In the genomic region with DNA sequence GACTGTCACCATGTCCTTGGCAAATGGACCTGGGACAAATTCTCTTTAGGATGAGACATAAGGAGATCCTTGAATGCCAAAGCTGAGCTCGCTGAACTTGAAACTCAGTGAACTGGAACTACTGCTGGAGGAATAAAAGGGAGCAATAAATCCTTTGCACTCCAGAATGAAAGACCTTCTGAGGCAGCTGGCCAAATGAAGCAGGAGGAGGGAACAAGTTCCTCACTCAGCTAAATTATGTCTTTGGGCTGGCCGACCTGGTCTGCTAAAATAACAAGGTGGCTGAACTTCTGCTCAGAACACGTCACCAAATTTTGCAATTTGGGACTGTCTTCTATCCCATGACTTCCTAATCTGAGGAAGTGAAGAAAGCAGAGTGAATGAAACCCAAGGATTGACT, we compare ENCODE assay signal across 11 cellular contexts.
A peak's percentile ranks its signal among the peaks of the same experiment; 100 is the strongest.
DNase-seq lines count a peak whose midpoint lies in the region; TF ChIP-seq lines count a peak whose summit lies in the region.
"Had no signal": no experiment of that assay in that cellular context is flagged by ENCODE, and none has a peak within 500 bp of the region (broad histone marks: within the 10 kb centered on the region; RNA-seq: fewer than 3 reads in every experiment).

No MANE protein-coding gene starts in this region.

- peaks cover 24% of the 10 kb centered on the region for H3K9me3 Mint-ChIP-seq in nephron progenitor cell

- H3K27ac ChIP-seq in ACC112 (ENCODE audit: low read depth, low read length), result peak overlapping the region; percentile 93
- H3K27ac ChIP-seq in esophagus (ENCODE audit: low read depth in 2 of 2, low read length in 1 of 2), result peak overlapping the region; percentile 24 to 59

- peak overlapping the region; percentile 60 for H3K27ac Mint-ChIP-seq in nephron progenitor cell
- H3K27ac Mint-ChIP-seq: activated T-helper 2 cell treated with anti-CD3 and anti-CD28 coated beads, Interferon-gamma antibody, Interleukin-2, Interleukin-4, amounts not matched to agents 10 μg/mL and 5 μg/mL and 100 μg/mL, durations not matched to agents 14 hours and 24 hours and 36 hours had no signal

- peak; percentile 77 for DNase-seq in NCI-H2196 (lab: John Stamatoyannopoulos, UW; ENCODE audit: unreplicated experiment)
- DNase-seq in nephron progenitor cell, result no peak
- no peak for DNase-seq in activated CD4-positive, alpha-beta T cell treated with anti-CD3 and anti-CD28 coated beads for 48 hours
- no peak for DNase-seq in NCI-H146 (lab: John Stamatoyannopoulos, UW)
- DNase-seq in stimulated activated CD4-positive, alpha-beta T cell treated with anti-CD3 and anti-CD28 coated beads, Interleukin-2, amount 100 ng/mL, for 48 hours, result no peak
- DNase-seq in RPMI8226, result no peak
- DNase-seq: AML-193, KBM-7 had no signal

- no peak overlapping the region for H3K4me3 ChIP-seq in ACC112 (ENCODE audit: low read depth, low read length)
- H3K4me3 ChIP-seq in esophagus (ENCODE audit: low read depth in 1 of 2, low read length in 2 of 2), result no peak overlapping the region

- no peaks in the 10 kb centered on the region for H3K27me3 Mint-ChIP-seq in nephron progenitor cell (ENCODE audit: low read depth, poor library complexity)

- H3K4me1 Mint-ChIP-seq in nephron progenitor cell, result peaks cover 16% of the 10 kb centered on the region

- no peak overlapping the region for H3K4me3 Mint-ChIP-seq in nephron progenitor cell

- H3K36me3 Mint-ChIP-seq in nephron progenitor cell (ENCODE audit: low read depth), result peaks cover 33% of the 10 kb centered on the region

- no peak for TF ChIP-seq CTCF in nephron progenitor cell (IDR thresholded peaks at IDR 0.05)

- H3K27me3 ChIP-seq in ACC112 (ENCODE audit: insufficient read depth, low read length) (no peaks in the 10 kb centered on the region), esophagus (ENCODE audit: control insufficient read depth in 1 of 2, insufficient read depth in 2 of 2, low read length in 2 of 2) (no peaks in the 10 kb centered on the region)

- H2AFZ ChIP-seq in ACC112 (ENCODE audit: low read length, unreplicated experiment), result no peak overlapping the region

- H3K9me3 ChIP-seq in esophagus (ENCODE audit: control insufficient read depth in 2 of 2, insufficient read depth in 1 of 2, low read depth in 1 of 2, low read length in 1 of 2), result no peaks in the 10 kb centered on the region

- H3K4me1 ChIP-seq in ACC112 (ENCODE audit: control insufficient read depth, insufficient read depth, low read length, unreplicated experiment) (peaks cover 21% of the 10 kb centered on the region), esophagus (ENCODE audit: control insufficient read depth in 2 of 2, insufficient read depth in 2 of 2, low read length in 1 of 2) (peaks cover 0 to 6% of the 10 kb centered on the region in 2 donors)

- 46 to 66% methylated on average over 3 of the region's 3 CpGs for WGBS in esophagus, 2 donors

- H3K36me3 ChIP-seq in ACC112 (ENCODE audit: insufficient read depth, low read length) (peaks cover 12% of the 10 kb centered on the region), esophagus (ENCODE audit: control insufficient read depth in 2 of 2, insufficient read depth in 2 of 2, low read length in 1 of 2) (no peaks in the 10 kb centered on the region)

- no peaks in the 10 kb centered on the region for H3K79me2 ChIP-seq in ACC112 (ENCODE audit: control insufficient read depth, insufficient read depth, low read length, unreplicated experiment)
